25 cellular contexts compared by ENCODE assay signal in the genomic region with DNA sequence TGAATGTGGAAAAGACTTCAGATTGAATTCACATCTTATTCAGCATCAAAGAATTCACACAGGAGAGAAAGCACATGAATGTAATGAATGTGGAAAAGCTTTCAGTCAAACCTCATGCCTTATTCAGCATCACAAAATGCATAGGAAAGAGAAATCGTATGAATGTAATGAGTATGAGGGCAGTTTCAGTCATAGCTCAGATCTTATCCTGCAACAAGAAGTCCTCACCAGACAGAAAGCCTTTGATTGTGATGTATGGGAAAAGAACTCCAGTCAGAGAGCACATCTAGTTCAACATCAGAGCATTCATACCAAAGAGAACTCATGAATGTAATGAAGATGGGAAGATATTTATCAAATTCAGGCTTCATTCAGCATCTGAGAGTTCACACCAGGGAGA. TPM values are rescaled to one million over a fixed set of nuclear protein-coding genes. Genes with fewer than 3 reads are reported as not detected.
"Had no signal": no experiment of that assay in that cellular context is flagged by ENCODE, and none has a peak within 500 bp of the region (broad histone marks: within the 10 kb centered on the region; RNA-seq: fewer than 3 reads in every experiment).

No MANE protein-coding gene starts in this region.

- DNase-seq: colonic mucosa; dermis blood vessel endothelial cell; endodermal cell; erythroblast; foreskin keratinocyte; immature natural killer cell; kidney; left cardiac atrium; left ventricle myocardium inferior; lower lobe of right lung; mesenchymal stem cell; midbrain; nephron progenitor cell; spleen; stimulated activated CD4-positive, alpha-beta T cell treated with anti-CD3 and anti-CD28 coated beads, Interleukin-15, amount 100 ng/mL, for 24 hours; stimulated activated CD4-positive, alpha-beta T cell treated with anti-CD3 and anti-CD28 coated beads, Interleukin-1b, Interleukin-23, amount 100 ng/mL, for 48 hours; stimulated activated CD4-positive, alpha-beta T cell treated with anti-CD3 and anti-CD28 coated beads, Interleukin-4, amount 100 ng/mL, for 24 hours; stimulated activated naive B cell treated with anti-CD40 and anti-IgM and Interleukin-4, amounts not matched to agents 10 μg/mL and 1 μg/mL and 100 μg/mL, for 72 hours; stimulated activated naive CD8-positive, alpha-beta T cell treated with anti-CD3 and anti-CD28 coated beads, Interleukin-15, amount 100 ng/mL, for 72 hours; testis had no signal

- H3K4me3 ChIP-seq: colonic mucosa, left ventricle myocardium inferior, lower lobe of right lung, prostate gland, spleen, testis, tibial nerve had no signal

- ATAC-seq: foreskin keratinocyte; left cardiac atrium; lower lobe of right lung; sciatic nerve; stimulated activated naive B cell treated with anti-CD40 and anti-IgM and Interleukin-4, amounts not matched to agents 10 μg/mL and 1 μg/mL and 100 μg/mL, for 72 hours; stimulated activated naive CD8-positive, alpha-beta T cell treated with anti-CD3 and anti-CD28 coated beads, Interleukin-15, amount 100 ng/mL, for 72 hours had no signal

- H3K9ac ChIP-seq: parathyroid adenoma had no signal

- H3K36me3 ChIP-seq: prostate gland had no signal

- H3K9me3 ChIP-seq: colonic mucosa, left ventricle myocardium inferior, lower lobe of right lung, prostate gland, spleen, testis, tibial nerve had no signal

- H3K27me3 ChIP-seq: colonic mucosa, foreskin keratinocyte, spleen, testis, tibial nerve had no signal

- H3K27ac Mint-ChIP-seq: endodermal cell; nephron progenitor cell; stimulated activated naive B cell treated with anti-CD40 and anti-IgM and Interleukin-4, amounts not matched to agents 10 μg/mL and 1 μg/mL and 100 μg/mL, for 72 hours; stimulated activated naive CD8-positive, alpha-beta T cell treated with anti-CD3 and anti-CD28 coated beads, Interleukin-15, amount 100 ng/mL, for 72 hours had no signal

- FAIRE-seq: endothelial cell of umbilical vein, kidney had no signal

- H2AFZ ChIP-seq: parathyroid adenoma had no signal

- H3K4me1 Mint-ChIP-seq: nephron progenitor cell; stimulated activated naive CD8-positive, alpha-beta T cell treated with anti-CD3 and anti-CD28 coated beads, Interleukin-15, amount 100 ng/mL, for 72 hours had no signal

- H3K27me3 Mint-ChIP-seq: stimulated activated naive B cell treated with anti-CD40 and anti-IgM and Interleukin-4, amounts not matched to agents 10 μg/mL and 1 μg/mL and 100 μg/mL, for 72 hours; stimulated activated naive CD8-positive, alpha-beta T cell treated with anti-CD3 and anti-CD28 coated beads, Interleukin-15, amount 100 ng/mL, for 72 hours had no signal

- H3K9me3 Mint-ChIP-seq: endodermal cell; immature natural killer cell; nephron progenitor cell; stimulated activated naive B cell treated with anti-CD40 and anti-IgM and Interleukin-4, amounts not matched to agents 10 μg/mL and 1 μg/mL and 100 μg/mL, for 72 hours; stimulated activated naive CD8-positive, alpha-beta T cell treated with anti-CD3 and anti-CD28 coated beads, Interleukin-15, amount 100 ng/mL, for 72 hours had no signal

- H3K4me1 ChIP-seq: colonic mucosa, foreskin keratinocyte, parathyroid adenoma, prostate gland, spleen, testis, tibial nerve had no signal

- H3K27ac ChIP-seq: colonic mucosa, foreskin keratinocyte, left ventricle myocardium inferior, lower lobe of right lung, parathyroid adenoma, prostate gland, spleen, testis, tibial nerve had no signal

- H3K4me3 Mint-ChIP-seq: endodermal cell; immature natural killer cell; nephron progenitor cell; stimulated activated naive B cell treated with anti-CD40 and anti-IgM and Interleukin-4, amounts not matched to agents 10 μg/mL and 1 μg/mL and 100 μg/mL, for 72 hours; stimulated activated naive CD8-positive, alpha-beta T cell treated with anti-CD3 and anti-CD28 coated beads, Interleukin-15, amount 100 ng/mL, for 72 hours had no signal

RNA-seq across cellular contexts. Expression of gene TMEM225B, which starts 24.8 kb away (rescaled TPM):
- total RNA-seq: endothelial cell of umbilical vein, left ventricle myocardium inferior had no signal
